Comparison of ENCODE assay signal across 34 cellular contexts in the genomic region with DNA sequence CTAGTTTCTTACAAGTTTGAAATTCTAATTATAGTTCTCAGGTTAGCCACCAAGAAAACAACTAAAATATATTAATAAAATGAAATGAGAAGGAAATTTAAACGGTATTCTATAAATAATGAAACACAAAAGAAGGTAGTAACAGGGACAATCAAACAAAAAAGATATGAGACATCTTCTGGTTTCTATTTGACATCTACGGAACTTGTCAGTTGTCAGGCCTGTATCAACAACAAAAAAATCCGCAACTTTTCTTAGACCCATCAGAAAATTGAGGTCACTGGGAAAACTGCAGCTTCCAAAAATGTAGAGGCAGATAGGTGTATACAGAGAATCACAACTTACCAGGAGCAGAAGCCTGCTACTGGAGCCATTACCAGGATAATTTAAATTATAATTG.
"Had no signal": no experiment of that assay in that cellular context is flagged by ENCODE, and none has a peak within 500 bp of the region (broad histone marks: within the 10 kb centered on the region; RNA-seq: fewer than 3 reads in every experiment).

No MANE protein-coding gene starts in this region.

- DNase-seq: activated B cell treated with CpG ODN at 0.5 μM for 24 hours; activated CD4-positive, alpha-beta memory T cell treated with anti-CD3 and anti-CD28 coated beads, Interleukin-2, amount 10 ng/mL, durations not matched to agents 7 days and 5 days; activated CD4-positive, alpha-beta T cell treated with anti-CD3 and anti-CD28 coated beads for 48 hours; activated CD4-positive, CD25-positive, alpha-beta regulatory T cell treated with anti-CD3 and anti-CD28 coated beads, Interleukin-2, amount 50 U/mL, for 72 hours; activated CD8-positive, alpha-beta memory T cell treated with anti-CD3 and anti-CD28 coated beads for 24 hours; activated CD8-positive, alpha-beta memory T cell treated with anti-CD3 and anti-CD28 coated beads, Interleukin-2, amount 10 ng/mL, durations not matched to agents 7 days and 5 days; activated CD8-positive, alpha-beta memory T cell treated with anti-CD3 and anti-CD28 coated beads, Interleukin-2, amount 50 U/mL, for 48 hours; activated effector memory CD4-positive, alpha-beta T cell treated with Interleukin-2 at 50 U/mL for 16 hours; activated naive CD4-positive, alpha-beta T cell treated with anti-CD3 and anti-CD28 coated beads, Interleukin-2, amount 10 ng/mL, durations not matched to agents 7 days and 5 days; activated naive CD8-positive, alpha-beta T cell treated with anti-CD3 and anti-CD28 coated beads, Interleukin-2, amount 50 U/mL, for 24 hours; activated T-cell treated with anti-CD3 and anti-CD28 coated beads, Interleukin-2, amount 50 U/mL, for 48 hours; anterior cingulate cortex; caudate nucleus; cerebellar nuclear complex; cortex of kidney; MM.1S; MV-4-11; NCI-H1092 treated with DMSO at 0.1 percent for 48 hours; NCI-H1417; NCI-H187 treated with DMSO at 0.1 percent for 48 hours; NCI-H345; NCI-H524 treated with DMSO at 0.1 percent for 48 hours; NK-92 treated with Interleukin-12 subunit alpha and Interleukin-12 subunit beta, amount 100 ng/mL, for 24 hours; PC-9; SIG-M5; SW 1271; T-helper 1 cell; T-helper 2 cell; T-helper 9 cell had no signal

- ATAC-seq: activated CD8-positive, alpha-beta memory T cell treated with anti-CD3 and anti-CD28 coated beads, Interleukin-2, amount 10 ng/mL, durations not matched to agents 7 days and 5 days; activated naive CD8-positive, alpha-beta T cell treated with anti-CD3 and anti-CD28 coated beads, Interleukin-2, amount 50 U/mL, for 24 hours; Right ventricle myocardium inferior had no signal

- H2AFZ ChIP-seq: PC-9 had no signal

- H3K4me2 ChIP-seq: PC-9 had no signal

- H3K27ac ChIP-seq: PC-9, RWPE1, VCaP had no signal

- FAIRE-seq: bronchial epithelial cell, RCC 7860 had no signal

- H3K4me3 ChIP-seq: PC-9 had no signal
